In genomic region chr13:23510544-23510916, GRCh38 we compare ENCODE assay signal across 21 cellular contexts. TPM values are rescaled to one million over a fixed set of nuclear protein-coding genes. Genes with fewer than 3 reads are reported as not detected.
DNase-seq lines count a peak whose midpoint lies in the region; ATAC-seq and TF ChIP-seq lines count a peak whose summit lies in the region.
"Had no signal": no experiment of that assay in that cellular context is flagged by ENCODE, and none has a peak within 500 bp of the region (broad histone marks: within the 10 kb centered on the region; RNA-seq: fewer than 3 reads in every experiment).

No MANE protein-coding gene starts in this region.

- DNase-seq in AG10803 (ENCODE audit: low read depth) (peak; percentile 81), SJSA1 (ENCODE audit: low read depth in 1 of 2, low spot score in 2 of 2) (no peak), fibroblast of peridontal ligament (ENCODE audit: extremely low read depth) (peak; percentile 54), osteoblast (ENCODE audit: insufficient read length, low spot score, missing footprints) (no peak), NCI-H187 treated with DMSO at 0.1 percent for 48 hours (lab: John Stamatoyannopoulos, UW) (no peak), NCI-H526 treated with DMSO at 0.1 percent for 48 hours (lab: John Stamatoyannopoulos, UW) (no peak)
- no peak for DNase-seq in stimulated activated naive CD4-positive, alpha-beta T cell (lab: John Stamatoyannopoulos, UW)
- DNase-seq: activated CD4-positive, alpha-beta T cell treated with anti-CD3 and anti-CD28 coated beads for 1 hour; activated CD8-positive, alpha-beta memory T cell treated with anti-CD3 and anti-CD28 coated beads, Interleukin-2, amount 10 ng/mL, durations not matched to agents 7 days and 5 days; activated effector memory CD4-positive, alpha-beta T cell treated with Interleukin-2 at 50 U/mL for 16 hours; MG63; NCI-H1694; NCI-H446 treated with DMSO at 0.1 percent for 48 hours; right lobe of liver; stimulated activated CD4-positive, alpha-beta T cell treated with anti-CD3 and anti-CD28 coated beads, Interleukin-2, amount 100 ng/mL, for 24 hours; T1000 had no signal

- H3K4me3 ChIP-seq in AG10803 (ENCODE audit: low read length) (no peak overlapping the region), SJSA1 (no peak overlapping the region), osteoblast (ENCODE audit: insufficient read depth, low read length) (no peak overlapping the region)
- H3K4me3 ChIP-seq: adrenal gland, MG63, right lobe of liver, SJCRH30, vagina had no signal

- peak overlapping the region; percentile 17; the same call in 1 of the 2 replicates for H3K27ac ChIP-seq in SJSA1
- peak overlapping the region; percentile 77 for H3K27ac ChIP-seq in osteoblast (ENCODE audit: low read depth, low read length)
- H3K27ac ChIP-seq: adrenal gland, right lobe of liver, SJCRH30, vagina had no signal

- no peaks in the 10 kb centered on the region for H3K79me2 ChIP-seq in osteoblast (ENCODE audit: insufficient read depth, low read length)

- no peaks in the 10 kb centered on the region for H4K20me1 ChIP-seq in osteoblast (ENCODE audit: insufficient read depth, low read length)

- H3K4me1 ChIP-seq in SJSA1 (replicated peaks) = peaks cover 20% of the 10 kb centered on the region
- peaks cover 32% of the 10 kb centered on the region for H3K4me1 ChIP-seq in osteoblast (ENCODE audit: insufficient read depth, low read length)
- H3K4me1 ChIP-seq: adrenal gland, right lobe of liver had no signal

- H3K36me3 ChIP-seq in SJSA1 = no peaks in the 10 kb centered on the region
- H3K36me3 ChIP-seq in osteoblast (ENCODE audit: insufficient read depth, low read length) = no peaks in the 10 kb centered on the region
- H3K36me3 ChIP-seq: adrenal gland, MG63, right lobe of liver, SJCRH30, vagina had no signal

- TF ChIP-seq CTCF in AG10803 (conservative IDR thresholded peaks at IDR 0.05; ENCODE audit: low read length) (no peak), osteoblast (IDR thresholded peaks at IDR 0.05; ENCODE audit: extremely low read depth, low read depth, low read length) (no peak)

- H3K27me3 ChIP-seq in SJSA1 (replicated peaks) = no peaks in the 10 kb centered on the region
- H3K27me3 ChIP-seq in osteoblast (ENCODE audit: insufficient read depth, low read length) = no peaks in the 10 kb centered on the region
- H3K27me3 ChIP-seq: adrenal gland, MG63, right lobe of liver, SJCRH30, vagina had no signal

- H3K9me3 ChIP-seq in SJSA1 (replicated peaks) = no peaks in the 10 kb centered on the region
- no peaks in the 10 kb centered on the region for H3K9me3 ChIP-seq in osteoblast (ENCODE audit: low read depth, low read length)
- H3K9me3 ChIP-seq: adrenal gland, MG63, right lobe of liver, SJCRH30, vagina had no signal

- no peak for ATAC-seq in GM19324 (IDR thresholded peaks at IDR 0.05; ENCODE audit: low FRiP score, unreplicated experiment)
- ATAC-seq: activated CD8-positive, alpha-beta memory T cell treated with anti-CD3 and anti-CD28 coated beads, Interleukin-2, amount 10 ng/mL, durations not matched to agents 7 days and 5 days had no signal

- no peak overlapping the region for H2AFZ ChIP-seq in osteoblast (ENCODE audit: low read length)

- peak overlapping the region; percentile 8 for H3K4me2 ChIP-seq in osteoblast (ENCODE audit: insufficient read depth, low read length)

RNA-seq across cellular contexts. Expression of gene TNFRSF19, which starts 59.7 kb away (rescaled TPM):
- total RNA-seq in SJSA1 (2014; rRNA removed; shearing (Covaris generic)) = 0.03 TPM in 1 of 2 replicates, not detected in the other
- 73.8 and 77.5 TPM in 2 replicates for total RNA-seq in osteoblast
- total RNA-seq: G401 had no signal

Comparison
In these comparisons a context has a peak if more than half of its experiments do, and no peak if none do; other contexts are left out.
1. DNase-seq: peak in AG10803 (single experiment) and fibroblast of peridontal ligament (single experiment); none in SJSA1 (0 of 2), osteoblast (single experiment), NCI-H187 treated with DMSO at 0.1 percent for 48 hours (single experiment), stimulated activated naive CD4-positive, alpha-beta T cell (0 of 6) and NCI-H526 treated with DMSO at 0.1 percent for 48 hours (single experiment).
2. RNA of gene TNFRSF19, which starts 59.7 kb away (total RNA-seq): 73.8 to 77.5 TPM in osteoblast; 0.03 TPM in SJSA1; every median in the first group is over 10 times any median in the second.